1 cellular context compared by ENCODE assay signal in genomic region chr14:21203470-21204166, GRCh38.
TF ChIP-seq lines count a peak whose summit lies in the region.

No MANE protein-coding gene starts in this region.

TF ChIP-seq in K562, 482 proteins besides CTCF, POLR2A, EP300 and RAD21 (continued from another document):
- TF ChIP-seq ZBTB11 (CRISPR knock-in tag; IDR thresholded peaks at IDR 0.05) = no peak
- TF ChIP-seq CREB3L1 (IDR thresholded peaks at IDR 0.05; ENCODE audit: borderline replicate concordance, low read depth) = no peak
- TF ChIP-seq SAFB (IDR thresholded peaks at IDR 0.05; ENCODE audit: borderline replicate concordance, low read depth, low read length) = no peak
- no peak for TF ChIP-seq TFAP4 (CRISPR knock-in tag; IDR thresholded peaks at IDR 0.05; ENCODE audit: borderline replicate concordance)
- TF ChIP-seq PCBP1 (IDR thresholded peaks at IDR 0.05; ENCODE audit: low read depth, low read length, poor library complexity, severe bottlenecking) = no peak
- TF ChIP-seq POLR2AphosphoS2 (IDR thresholded peaks at IDR 0.05; ENCODE audit: low read length) = peak; percentile 24
- TF ChIP-seq ZHX1 (conservative IDR thresholded peaks at IDR 0.05; ENCODE audit: low read length) = no peak
- TF ChIP-seq POLR2AphosphoS5 (IDR thresholded peaks at IDR 0.05; ENCODE audit: control insufficient read depth, insufficient read depth, low read depth, low read length) = peak; percentile 14
- no peak for TF ChIP-seq TCF15 (CRISPR knock-in tag; IDR thresholded peaks at IDR 0.05)
- no peak for TF ChIP-seq ZNF277 (CRISPR knock-in tag; IDR thresholded peaks at IDR 0.05; ENCODE audit: borderline replicate concordance)
- TF ChIP-seq HINFP (tag; conservative IDR thresholded peaks at IDR 0.05; ENCODE audit: low read depth) = no peak
- TF ChIP-seq BHLHE40 (IDR thresholded peaks at IDR 0.05; ENCODE audit: low read length) = no peak
- no peak for TF ChIP-seq KHSRP (IDR thresholded peaks at IDR 0.05)
- no peak for TF ChIP-seq RBM25 (IDR thresholded peaks at IDR 0.05; ENCODE audit: low read depth, low read length, severe bottlenecking)
- no peak for TF ChIP-seq RFX1 (IDR thresholded peaks at IDR 0.05)
- TF ChIP-seq CSDE1 (IDR thresholded peaks at IDR 0.05) = no peak
- no peak for TF ChIP-seq CCNT2 (IDR thresholded peaks at IDR 0.05; ENCODE audit: borderline replicate concordance, extremely low read depth, insufficient read length, low read depth, low read length)
